Comparison of ENCODE assay signal across 10 cellular contexts in the genomic region with DNA sequence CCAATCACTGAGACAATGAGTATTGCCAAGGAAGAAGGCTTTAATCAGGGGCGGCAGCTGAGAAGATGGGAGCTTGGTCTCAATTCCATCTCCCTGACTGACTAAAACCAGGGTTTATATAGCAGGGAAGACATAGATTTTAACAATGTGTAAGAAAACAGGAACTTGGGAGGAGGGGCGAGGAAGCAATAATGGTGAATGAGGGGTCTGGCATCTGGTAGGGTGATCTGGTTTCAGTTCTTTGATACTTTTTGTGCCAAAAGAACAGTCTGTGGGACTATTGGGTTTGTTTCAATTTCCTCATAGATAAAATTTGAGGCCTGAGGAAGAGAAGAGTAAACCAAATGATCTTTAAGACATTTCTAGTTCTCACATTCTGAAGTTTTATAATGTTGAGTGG. TPM values are rescaled to one million over a fixed set of nuclear protein-coding genes. Genes with fewer than 3 reads are reported as not detected.
A peak's percentile ranks its signal among the peaks of the same experiment; 100 is the strongest.
DNase-seq lines count a peak whose midpoint lies in the region; ATAC-seq and TF ChIP-seq lines count a peak whose summit lies in the region.
"Had no signal": no experiment of that assay in that cellular context is flagged by ENCODE, and none has a peak within 500 bp of the region (broad histone marks: within the 10 kb centered on the region; RNA-seq: fewer than 3 reads in every experiment).

No MANE protein-coding gene starts in this region.

- POLR2A ChIA-PET in SK-N-SH (lab: Yijun Ruan, JAX), result no interaction called here

- no peak overlapping the region for H2BK5ac ChIP-seq in mesenchymal stem cell (ENCODE audit: low read depth, low read length, poor library complexity, severe bottlenecking)

- H3K4me2 ChIP-seq in SK-N-SH (no peak overlapping the region), mesenchymal stem cell (ENCODE audit: low read length, poor library complexity, severe bottlenecking) (no peak overlapping the region)

- H4K8ac ChIP-seq in mesenchymal stem cell (ENCODE audit: low read length), result no peak overlapping the region

- H3K18ac ChIP-seq in mesenchymal stem cell (ENCODE audit: low read depth in 1 of 2, low read length in 2 of 2), result no peak overlapping the region

- H3K27me3 ChIP-seq in SK-N-SH (ENCODE audit: insufficient read depth) (no peaks in the 10 kb centered on the region), mesenchymal stem cell (ENCODE audit: control insufficient read depth in 1 of 2, insufficient read depth in 1 of 2, low read length in 2 of 2) (no peaks in the 10 kb centered on the region)

- no peak overlapping the region for H3K23ac ChIP-seq in mesenchymal stem cell (ENCODE audit: low read length in 2 of 2)

- H3K27ac ChIP-seq in SK-N-SH (ENCODE audit: low read depth in 2 of 2, low read length in 1 of 2), result peak overlapping the region; percentile 43 to 59
- peak overlapping the region; percentile 26 for H3K27ac ChIP-seq in mesenchymal stem cell (ENCODE audit: low read length, poor library complexity, severe bottlenecking)

- H2BK12ac ChIP-seq in mesenchymal stem cell (ENCODE audit: low read length in 2 of 2), result no peak overlapping the region

- H3K9ac ChIP-seq in SK-N-SH (no peak overlapping the region), mesenchymal stem cell (ENCODE audit: low read length) (no peak overlapping the region)

- ATAC-seq in GM18867 (IDR thresholded peaks at IDR 0.05; ENCODE audit: unreplicated experiment) (peak; percentile 33), HG02970 (IDR thresholded peaks at IDR 0.05; ENCODE audit: low FRiP score, unreplicated experiment) (peak; percentile 24)

- H2AFZ ChIP-seq in SK-N-SH (ENCODE audit: low read depth) (no peak overlapping the region), mesenchymal stem cell (ENCODE audit: low read depth, low read length) (no peak overlapping the region)

- H2BK120ac ChIP-seq in mesenchymal stem cell (ENCODE audit: low read depth, low read length), result no peak overlapping the region

- no peak for TF ChIP-seq RAD21 in SK-N-SH (IDR thresholded peaks at IDR 0.05; ENCODE audit: low read length)

- H4K91ac ChIP-seq in mesenchymal stem cell (ENCODE audit: low read length), result no peak overlapping the region

- H3K14ac ChIP-seq in mesenchymal stem cell (ENCODE audit: low read length in 2 of 2), result no peak overlapping the region

- no peak overlapping the region for H3K4ac ChIP-seq in mesenchymal stem cell (ENCODE audit: low read depth in 1 of 2, low read length in 2 of 2)

- H3K4me3 ChIP-seq in SK-N-SH (ENCODE audit: low read depth in 2 of 2, low read length in 1 of 2), result no peak overlapping the region
- no peak overlapping the region for H3K4me3 ChIP-seq in mesenchymal stem cell (ENCODE audit: insufficient read depth in 1 of 2, low read depth in 1 of 2, low read length in 2 of 2)

- no peaks in the 10 kb centered on the region; the same call in 1 of the 2 replicates for H4K20me1 ChIP-seq in SK-N-SH (ENCODE audit: insufficient read depth)

- peaks cover 4% of the 10 kb centered on the region for H3K79me1 ChIP-seq in mesenchymal stem cell (replicated peaks; ENCODE audit: low read length, poor library complexity, severe bottlenecking)

- CTCF ChIA-PET in SK-N-SH (lab: Yijun Ruan, JAX), result interaction anchor here (0.9 kb wide), 1 partner anchor 363 kb away, joined by 3 read pairs; no protein-coding TSS in a partner anchor

- H2BK15ac ChIP-seq in mesenchymal stem cell (ENCODE audit: low read depth, poor library complexity, severe bottlenecking), result no peak overlapping the region

- H3K4me1 ChIP-seq in SK-N-SH (ENCODE audit: control insufficient read depth in 1 of 2, insufficient read depth in 2 of 2, low read depth in 1 of 2, low read length in 1 of 2) (peaks cover 3 to 4% of the 10 kb centered on the region in 2 experiments; a peak in 2 of 4 replicates), mesenchymal stem cell (ENCODE audit: control insufficient read depth, insufficient read depth, low read depth, low read length) (peaks cover 3% of the 10 kb centered on the region)

- H3K9me2 ChIP-seq in SK-N-SH, result no peaks in the 10 kb centered on the region

- H3K36me3 ChIP-seq in SK-N-SH (replicated peaks in 1 of 2; ENCODE audit: control insufficient read depth in 1 of 2, insufficient read depth in 2 of 2, low read length in 1 of 2) (peaks cover 13 to 36% of the 10 kb centered on the region in 2 experiments), mesenchymal stem cell (ENCODE audit: control insufficient read depth in 1 of 2, insufficient read depth in 2 of 2, low read depth in 1 of 2, low read length in 2 of 2) (peaks cover 0 to 65% of the 10 kb centered on the region in 2 experiments)

- peak overlapping the region; percentile 73 for H2AK5ac ChIP-seq in mesenchymal stem cell (ENCODE audit: low read length, severe bottlenecking)

- peaks cover 20% of the 10 kb centered on the region for H3F3A ChIP-seq in SK-N-SH (replicated peaks; ENCODE audit: insufficient read depth)

- TF ChIP-seq CTCF in SK-N-SH (IDR thresholded peaks at IDR 0.05) (no peak), GM10266 (IDR thresholded peaks at IDR 0.05; ENCODE audit: control insufficient read depth, insufficient read depth, low read depth, missing control alignments) (no peak)

- peaks cover 41% of the 10 kb centered on the region for H3K79me2 ChIP-seq in SK-N-SH (ENCODE audit: insufficient read depth)

- no peak for TF ChIP-seq EP300 in SK-N-SH (IDR thresholded peaks at IDR 0.05; ENCODE audit: borderline replicate concordance in 1 of 2, low read depth in 1 of 2, low read length in 1 of 2)

- H3K9me3 ChIP-seq in SK-N-SH, result no peaks in the 10 kb centered on the region
- H3K9me3 ChIP-seq in mesenchymal stem cell (ENCODE audit: control insufficient read depth, low read length), result no peaks in the 10 kb centered on the region

- 89% methylated on average over 2 of the region's 2 CpGs for WGBS in SK-N-SH (ENCODE audit: low lambda C conversion rate)
- whole genome bisulfite sequencing in mesenchymal stem cell, result 58% methylated on average over 2 of the region's 2 CpGs

- no peak for DNase-seq in SK-N-SH
- DNase-seq in mesenchymal stem cell, result no peak
- no peak for DNase-seq in stimulated activated CD8-positive, alpha-beta memory T cell treated with anti-CD3 and anti-CD28 coated beads, Interleukin-4, amount 100 ng/mL, for 48 hours
- no peak for DNase-seq in cerebellum (ENCODE audit: low spot score)
- DNase-seq in epidermal melanocyte (ENCODE audit: insufficient read length, low spot score), result no peak
- no peak for DNase-seq in GM10266 (ENCODE audit: extremely low spot score)
- DNase-seq: stimulated activated CD4-positive, alpha-beta T cell treated with anti-CD3 and anti-CD28 coated beads, Interleukin-4, amount 100 ng/mL, for 4 hours; T1000 had no signal

TF ChIP-seq in SK-N-SH, 30 proteins besides CTCF, POLR2A, EP300 and RAD21:
- no peak for TF ChIP-seq NFIC (IDR thresholded peaks at IDR 0.05; ENCODE audit: borderline replicate concordance)
- TF ChIP-seq GATA2 (CRISPR knock-in tag; IDR thresholded peaks at IDR 0.05), result no peak
- no peak for TF ChIP-seq MEF2A (IDR thresholded peaks at IDR 0.05; ENCODE audit: borderline replicate concordance, low read depth)
- no peak for TF ChIP-seq TAF1 (IDR thresholded peaks at IDR 0.05; ENCODE audit: borderline replicate concordance, low read depth, low read length)
- TF ChIP-seq, protein P1, sequence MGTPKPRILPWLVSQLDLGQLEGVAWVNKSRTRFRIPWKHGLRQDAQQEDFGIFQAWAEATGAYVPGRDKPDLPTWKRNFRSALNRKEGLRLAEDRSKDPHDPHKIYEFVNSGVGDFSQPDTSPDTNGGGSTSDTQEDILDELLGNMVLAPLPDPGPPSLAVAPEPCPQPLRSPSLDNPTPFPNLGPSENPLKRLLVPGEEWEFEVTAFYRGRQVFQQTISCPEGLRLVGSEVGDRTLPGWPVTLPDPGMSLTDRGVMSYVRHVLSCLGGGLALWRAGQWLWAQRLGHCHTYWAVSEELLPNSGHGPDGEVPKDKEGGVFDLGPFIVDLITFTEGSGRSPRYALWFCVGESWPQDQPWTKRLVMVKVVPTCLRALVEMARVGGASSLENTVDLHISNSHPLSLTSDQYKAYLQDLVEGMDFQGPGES (IDR thresholded peaks at IDR 0.05; ENCODE audit: low read depth, low read length), result no peak
- TF ChIP-seq ELF1 (IDR thresholded peaks at IDR 0.05), result no peak
- TF ChIP-seq JUND (IDR thresholded peaks at IDR 0.05), result no peak
- no peak for TF ChIP-seq CHD2 (IDR thresholded peaks at IDR 0.05; ENCODE audit: low read length, partially characterized antibody)
- no peak for TF ChIP-seq USF2 (IDR thresholded peaks at IDR 0.05; ENCODE audit: borderline replicate concordance, low read depth, low read length)
- TF ChIP-seq NRF1 (IDR thresholded peaks at IDR 0.05; ENCODE audit: low read depth, low read length), result no peak
- no peak for TF ChIP-seq MXI1 (IDR thresholded peaks at IDR 0.05; ENCODE audit: low read depth, low read length)
- TF ChIP-seq USF1 (IDR thresholded peaks at IDR 0.05; ENCODE audit: borderline replicate concordance, low read depth), result no peak

RNA-seq across cellular contexts. Expression of gene FUT8, which starts 49.2 kb away (rescaled TPM):
- 31.7 and 32.4 TPM in 2 replicates for polyA plus RNA-seq in SK-N-SH (2012; rRNA removed)
- 49.6 and 49.7 TPM in 2 replicates for polyA plus RNA-seq in SK-N-SH (2012; cell fraction: cytosol; rRNA removed)
- 10.5 and 23.8 TPM in 2 replicates for polyA plus RNA-seq in SK-N-SH (2012; cell fraction: nucleus; rRNA removed)
- polyA plus RNA-seq in mesenchymal stem cell (2013, experiment 1 of 2), result 32.7 TPM
- 31.2 TPM for polyA plus RNA-seq in mesenchymal stem cell (2013, experiment 2 of 2)
- 79.7 TPM for total RNA-seq in cerebellum
